22 cellular contexts compared by ENCODE assay signal in genomic region chr3:56596441-56596840, GRCh38.
"Had no signal": no experiment of that assay in that cellular context is flagged by ENCODE, and none has a peak within 500 bp of the region (broad histone marks: within the 10 kb centered on the region; RNA-seq: fewer than 3 reads in every experiment).

No MANE protein-coding gene starts in this region.

- H3K9me3 ChIP-seq: colonic mucosa, esophagus muscularis mucosa, neutrophil, ovary, prostate gland, tibial artery had no signal

- H3K27me3 ChIP-seq: colonic mucosa, esophagus muscularis mucosa, hepatocyte, neutrophil, tibial artery had no signal

- FAIRE-seq: astrocyte, frontal cortex, TTC549 had no signal

- H3K4me1 Mint-ChIP-seq: nephron had no signal

- ATAC-seq: left ventricle myocardium superior had no signal

- H3K4me3 ChIP-seq: colonic mucosa, esophagus muscularis mucosa, hepatocyte, ovary, prostate gland, SK-N-MC, tibial artery had no signal

- H3K4me2 ChIP-seq: hepatocyte had no signal

- H3K4me3 Mint-ChIP-seq: activated T-helper 1 cell treated with anti-CD3 and anti-CD28 coated beads, Interleukin-12 subunit alpha, Interleukin-12 subunit beta, Interleukin-2, Interleukin-4 antibody, amounts not matched to agents 30 ng/mL and 10 ng/mL and 1 ng/mL, durations not matched to agents 14 hours and 24 hours and 36 hours; nephron had no signal

- H3K27ac Mint-ChIP-seq: activated T-helper 1 cell treated with anti-CD3 and anti-CD28 coated beads, Interleukin-12 subunit alpha, Interleukin-12 subunit beta, Interleukin-2, Interleukin-4 antibody, amounts not matched to agents 30 ng/mL and 10 ng/mL and 1 ng/mL, durations not matched to agents 14 hours and 24 hours and 36 hours; nephron had no signal

- H3K4me1 ChIP-seq: colonic mucosa, esophagus muscularis mucosa, prostate gland, tibial artery had no signal

- H3K36me3 ChIP-seq: colonic mucosa, ovary, prostate gland had no signal

- H3K27ac ChIP-seq: colonic mucosa, esophagus muscularis mucosa, hepatocyte, neutrophil, ovary, prostate gland, SK-N-MC, tibial artery had no signal

- H2AFZ ChIP-seq: hepatocyte had no signal

- DNase-seq: activated CD4-positive, alpha-beta T cell treated with anti-CD3 and anti-CD28 coated beads for 1 hour; activated CD4-positive, alpha-beta T cell treated with anti-CD3 and anti-CD28 coated beads, Interleukin-2, amount 50 U/mL, for 1 hour; activated CD8-positive, alpha-beta memory T cell treated with anti-CD3 and anti-CD28 coated beads, Interleukin-2, amount 50 U/mL, for 48 hours; colonic mucosa; glutamatergic neuron; left ventricle myocardium superior; midbrain; ovary; stimulated activated CD4-positive, alpha-beta T cell treated with anti-CD3 and anti-CD28 coated beads, Interleukin-4, amount 100 ng/mL, for 1 hour; stimulated activated naive CD4-positive, alpha-beta T cell treated with Interleukin-2 at 50 U/mL for 16 hours; SW 1271; tibial artery had no signal
